ENCODE assay signal across 19 cellular contexts in the genomic region with DNA sequence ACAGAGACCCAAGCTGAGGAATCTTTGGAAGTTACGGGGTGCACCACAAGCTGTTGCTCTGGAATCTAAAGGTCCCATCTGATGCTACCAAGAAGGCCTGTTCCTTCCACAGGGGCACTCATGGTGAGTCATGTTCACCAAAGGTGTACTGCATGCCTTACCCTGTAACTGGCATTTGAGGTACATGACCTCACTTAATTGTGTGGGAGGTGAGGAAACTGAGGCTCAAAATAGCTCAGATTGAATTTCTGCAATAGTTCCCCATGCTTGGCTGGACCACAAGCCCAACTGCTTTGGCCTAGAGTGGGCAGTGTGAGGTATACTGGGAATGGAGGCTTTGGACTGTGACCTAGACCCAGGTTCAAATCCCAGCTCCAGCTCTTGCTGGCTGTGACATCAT. TPM values are rescaled to one million over a fixed set of nuclear protein-coding genes. Genes with fewer than 3 reads are reported as not detected.
"Had no signal": no experiment of that assay in that cellular context is flagged by ENCODE, and none has a peak within 500 bp of the region (broad histone marks: within the 10 kb centered on the region; RNA-seq: fewer than 3 reads in every experiment).

No MANE protein-coding gene starts in this region.

- H3K9me3 ChIP-seq: body of pancreas, mucosa of descending colon, pancreas, tibial nerve had no signal

- H3K36me3 ChIP-seq: pancreas, tibial nerve had no signal

- H3K4me1 ChIP-seq: body of pancreas, pancreas, tibial nerve had no signal

- DNase-seq: activated CD4-positive, alpha-beta T cell treated with anti-CD3 and anti-CD28 coated beads, Interleukin-2, amount 50 U/mL, for 4 hours; activated naive CD4-positive, alpha-beta T cell; body of pancreas; cerebellar nuclear complex; glutamatergic neuron; mucosa of descending colon; retina; SHP77; stimulated activated CD4-positive, alpha-beta T cell treated with anti-CD3 and anti-CD28 coated beads, Interleukin-15, amount 100 ng/mL, for 24 hours; stimulated activated CD4-positive, alpha-beta T cell treated with anti-CD3 and anti-CD28 coated beads, Interleukin-4, amount 100 ng/mL, for 4 hours had no signal

- H3K27ac Mint-ChIP-seq: dendritic cell treated with granulocyte-macrophage colony-stimulating factor and Interleukin-4, amounts not matched to agents 40 ng/mL and 50 ng/mL, for 4 days; T-helper 1 cell treated with Interleukin-12 subunit alpha and Interleukin-12 subunit beta and Interleukin-4 antibody, amounts not matched to agents 30 μg/mL and 1 μg/mL, for 36 hours had no signal

- H3K27ac ChIP-seq: body of pancreas, pancreas, tibial nerve had no signal

- H3K4me3 ChIP-seq: body of pancreas, mucosa of descending colon, pancreas, tibial nerve had no signal

- H3K4me3 Mint-ChIP-seq: dendritic cell treated with granulocyte-macrophage colony-stimulating factor and Interleukin-4, amounts not matched to agents 40 ng/mL and 50 ng/mL, for 4 days; T-helper 1 cell treated with Interleukin-12 subunit alpha and Interleukin-12 subunit beta and Interleukin-4 antibody, amounts not matched to agents 30 μg/mL and 1 μg/mL, for 36 hours had no signal

- ATAC-seq: body of pancreas, mucosa of descending colon, pancreas had no signal

- H3K27me3 ChIP-seq: body of pancreas, pancreas, tibial nerve had no signal

RNA-seq across cellular contexts. Expression of a gene that starts 38.0 kb away (rescaled TPM):
- total RNA-seq: body of pancreas, lung microvascular endothelial cell, mucosa of descending colon, pancreas, skeletal muscle tissue, subcutaneous adipose tissue, tibial nerve had no signal
- polyA plus RNA-seq: esophagus, neural cell had no signal
